In genomic region chr12:100266163-100266801, GRCh38 we compare ENCODE assay signal across 8 cellular contexts. TPM values are rescaled to one million over a fixed set of nuclear protein-coding genes. Genes with fewer than 3 reads are reported as not detected.
A peak's percentile ranks its signal among the peaks of the same experiment; 100 is the strongest.
DNase-seq lines count a peak whose midpoint lies in the region; ATAC-seq and TF ChIP-seq lines count a peak whose summit lies in the region.

No MANE protein-coding gene starts in this region.

- no peaks in the 10 kb centered on the region for H3K27me3 ChIP-seq in tibial artery

- peak overlapping the region; percentile 97 for H3K27ac Mint-ChIP-seq in stimulated activated naive CD8-positive, alpha-beta T cell treated with anti-CD3 and anti-CD28 coated beads, Interleukin-15, Interleukin-2, amounts not matched to agents 100 ng/mL and 50 ng/mL, for 24 hours
- peak overlapping the region; percentile 77 for H3K27ac Mint-ChIP-seq in WTC11

- H3K9me3 Mint-ChIP-seq in stimulated activated naive CD8-positive, alpha-beta T cell treated with anti-CD3 and anti-CD28 coated beads, Interleukin-15, Interleukin-2, amounts not matched to agents 100 ng/mL and 50 ng/mL, for 24 hours, result no peaks in the 10 kb centered on the region
- H3K9me3 Mint-ChIP-seq in WTC11, result no peaks in the 10 kb centered on the region

- CTCF ChIA-PET in WTC11 (lab: Charles Lee), result interaction anchor here (0.8 to 2.2 kb wide), 4 partner anchors 13 to 450 kb away, joined by 4 to 9 read pairs (median 6); no protein-coding TSS in a partner anchor

- TF ChIP-seq CTCF in WTC11 (IDR thresholded peaks at IDR 0.05) (no peak), tibial artery (IDR thresholded peaks at IDR 0.05) (no peak)

- no peaks in the 10 kb centered on the region for H3K36me3 ChIP-seq in tibial artery

- H3K4me1 Mint-ChIP-seq in stimulated activated naive CD8-positive, alpha-beta T cell treated with anti-CD3 and anti-CD28 coated beads, Interleukin-15, Interleukin-2, amounts not matched to agents 100 ng/mL and 50 ng/mL, for 24 hours (ENCODE audit: low read depth), result peaks cover 32% of the 10 kb centered on the region
- H3K4me1 Mint-ChIP-seq in WTC11, result peaks cover 20% of the 10 kb centered on the region

- peak overlapping the region; percentile 99 to 100 for H3K27ac ChIP-seq in tibial artery

- intact Hi-C loops in tibial artery (cut with DNase I; ENCODE audit: low total_unique reads), result loop anchor here (5.0 kb wide), 1 partner anchor 119 kb away; no protein-coding TSS in a partner anchor

- POLR2A ChIA-PET in WTC11 (lab: Charles Lee), result interaction anchor here (0.6 to 2.5 kb wide), 8 partner anchors 66 to 925 kb away, joined by 3 to 11 read pairs (median 4); partner anchors contain the start of gene ACTR6

- ATAC-seq in stimulated activated naive CD8-positive, alpha-beta T cell treated with anti-CD3 and anti-CD28 coated beads, Interleukin-15, Interleukin-2, amounts not matched to agents 100 U/mL and 50 U/mL, for 24 hours, result no peak
- ATAC-seq in HG03060 (IDR thresholded peaks at IDR 0.05; ENCODE audit: low read depth, unreplicated experiment) (peak; percentile 9), WTC11 (peak; percentile 1)

- H3K36me3 Mint-ChIP-seq in stimulated activated naive CD8-positive, alpha-beta T cell treated with anti-CD3 and anti-CD28 coated beads, Interleukin-15, Interleukin-2, amounts not matched to agents 100 ng/mL and 50 ng/mL, for 24 hours (ENCODE audit: low read depth), result peaks cover 3% of the 10 kb centered on the region
- H3K36me3 Mint-ChIP-seq in WTC11, result no peaks in the 10 kb centered on the region

- no peak for DNase-seq in stimulated activated naive CD8-positive, alpha-beta T cell treated with anti-CD3 and anti-CD28 coated beads, Interleukin-15, Interleukin-2, amounts not matched to agents 100 U/mL and 50 U/mL, for 24 hours
- DNase-seq in WTC11 (ENCODE audit: low spot score), result no peak
- peak; percentile 17 for DNase-seq in iPS-NIHi11 (ENCODE audit: low spot score)
- no peak for DNase-seq in tibial artery
- no peak for DNase-seq in ureter (ENCODE audit: low spot score)
- DNase-seq in NCI-H446 (lab: John Stamatoyannopoulos, UW), result no peak

- peaks cover 0 to 26% (median 19%) of the 10 kb centered on the region in 4 donors for H3K4me1 ChIP-seq in tibial artery

- no peaks in the 10 kb centered on the region for H3K27me3 Mint-ChIP-seq in stimulated activated naive CD8-positive, alpha-beta T cell treated with anti-CD3 and anti-CD28 coated beads, Interleukin-15, Interleukin-2, amounts not matched to agents 100 ng/mL and 50 ng/mL, for 24 hours
- H3K27me3 Mint-ChIP-seq in WTC11 (ENCODE audit: low read depth), result no peaks in the 10 kb centered on the region

- peak overlapping the region; percentile 99 for H3K4me3 ChIP-seq in tibial artery

- H3K4me3 Mint-ChIP-seq in stimulated activated naive CD8-positive, alpha-beta T cell treated with anti-CD3 and anti-CD28 coated beads, Interleukin-15, Interleukin-2, amounts not matched to agents 100 ng/mL and 50 ng/mL, for 24 hours, result peak overlapping the region; percentile 96
- peak overlapping the region; percentile 98 for H3K4me3 Mint-ChIP-seq in WTC11

- H3K9me3 ChIP-seq in tibial artery, result no peaks in the 10 kb centered on the region

TF ChIP-seq in WTC11, 78 proteins besides CTCF, POLR2A, EP300 and RAD21:
- TF ChIP-seq ATF1 (CRISPR knock-in tag; IDR thresholded peaks at IDR 0.05) (no peak), RELA (CRISPR knock-in tag; IDR thresholded peaks at IDR 0.05; ENCODE audit: borderline replicate concordance) (no peak), USF2 (CRISPR knock-in tag; IDR thresholded peaks at IDR 0.05) (no peak), GTF2I (CRISPR knock-in tag; conservative IDR thresholded peaks at IDR 0.05) (no peak), NR3C1 (CRISPR knock-in tag; conservative IDR thresholded peaks at IDR 0.05; ENCODE audit: low read depth) (no peak), ZNF512 (CRISPR knock-in tag; IDR thresholded peaks at IDR 0.05; ENCODE audit: borderline replicate concordance) (no peak), NFYB (CRISPR knock-in tag; conservative IDR thresholded peaks at IDR 0.05; ENCODE audit: low read depth) (no peak), ZNF281 (CRISPR knock-in tag; IDR thresholded peaks at IDR 0.05) (no peak), MYBL2 (CRISPR knock-in tag; IDR thresholded peaks at IDR 0.05) (no peak), ETV6 (CRISPR knock-in tag; IDR thresholded peaks at IDR 0.05) (no peak)

RNA-seq across cellular contexts. Expression of gene DEPDC4, which starts 0.6 kb away (rescaled TPM):
- 4.4 to 5.5 TPM (median 5.5 TPM) in 3 replicates for total RNA-seq in WTC11 (2021)
- 1.4 TPM for total RNA-seq in ureter

RNA-seq across cellular contexts. Expression of gene SCYL2, which starts 0.7 kb away (rescaled TPM):
- 33.4 to 37.1 TPM (median 33.8 TPM) in 3 replicates for total RNA-seq in WTC11 (2021)
- total RNA-seq in ureter, result 48.2 TPM
